Comparison of ENCODE assay signal across 8 cellular contexts in the genomic region with DNA sequence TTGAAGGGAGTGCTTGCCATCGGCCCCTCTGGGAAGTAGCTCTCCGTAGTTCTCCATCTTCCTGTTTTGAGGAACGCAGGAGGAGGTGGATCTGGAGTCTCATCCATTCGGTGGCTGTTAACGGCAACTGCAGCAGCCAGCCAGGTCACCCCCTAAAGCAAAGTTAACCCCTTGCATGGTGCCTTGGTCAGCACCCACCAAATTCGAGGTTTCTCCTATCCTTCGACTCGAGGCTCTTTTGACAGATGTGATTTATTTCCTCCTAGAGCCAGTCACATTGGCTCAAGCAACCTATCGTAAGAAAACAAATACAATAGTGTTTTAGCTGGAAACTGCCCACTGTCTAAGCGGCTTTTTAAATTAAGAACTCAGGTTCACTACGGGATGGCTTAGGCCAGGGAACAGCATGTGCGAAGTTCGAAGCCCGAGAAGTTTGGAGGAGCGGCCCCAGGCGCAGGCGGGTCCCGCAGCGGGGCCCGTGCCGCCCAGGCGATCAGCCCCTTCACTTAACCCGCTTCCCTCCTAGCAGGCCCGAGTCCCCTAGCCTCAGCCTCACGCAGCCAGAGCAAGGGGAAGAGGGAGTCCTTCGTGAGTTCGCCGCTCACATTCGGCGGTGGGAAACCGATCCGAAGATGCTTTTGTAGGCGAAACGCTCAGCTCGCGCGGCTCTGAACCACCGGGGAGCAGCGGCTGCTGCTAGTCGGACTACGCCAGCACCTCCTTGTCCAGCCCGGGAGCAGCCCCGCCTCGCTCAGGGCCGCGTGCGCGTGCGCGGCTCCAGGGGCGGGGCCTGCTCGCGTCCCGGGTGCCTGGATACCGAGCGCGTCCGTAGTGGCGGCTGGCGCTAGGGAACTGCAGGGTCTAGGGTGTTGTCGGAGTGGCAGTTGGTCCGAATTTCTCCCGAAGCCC. TPM values are rescaled to one million over a fixed set of nuclear protein-coding genes. Genes with fewer than 3 reads are reported as not detected.
DNase-seq lines count a peak whose midpoint lies in the region; ATAC-seq and TF ChIP-seq lines count a peak whose summit lies in the region.

A gene (plus strand): TSS at position 797 of the 909 bp plus-strand sequence. CDS start 289 bp downstream, outside the sequence.

- TF ChIP-seq POLR2A in lower leg skin (IDR thresholded peaks at IDR 0.05) = no peak

- H3K4me1 Mint-ChIP-seq in activated CD4-positive, alpha-beta memory T cell treated with anti-CD3 and anti-CD28 coated beads for 36 hours (ENCODE audit: low read depth) = peaks cover 33% of the 10 kb centered on the region

- TF ChIP-seq CTCF in C4-2B (conservative IDR thresholded peaks at IDR 0.05) (no peak), dorsolateral prefrontal cortex (IDR thresholded peaks at IDR 0.05 in 54 of 56, conservative IDR thresholded peaks at IDR 0.05 in 2 of 56; ENCODE audit: low read depth in 1 of 56, partially characterized antibody in 56 of 56) (peak in 22 of 56 donors; percentile 3 to 53 (median 17)), lower leg skin (IDR thresholded peaks at IDR 0.05) (no peak)

- DNase-seq in NCI-H748 (lab: John Stamatoyannopoulos, UW; ENCODE audit: unreplicated experiment) (peak; percentile 98), dorsolateral prefrontal cortex (peak; percentile 70 to 96 (median 84)), lower leg skin (ENCODE audit: low spot score in 2 of 2) (peak; percentile 73 to 96)
- peak; percentile 86 for DNase-seq in activated CD4-positive, alpha-beta memory T cell treated with anti-CD3 and anti-CD28 coated beads for 36 hours
- DNase-seq in stimulated activated CD4-positive, alpha-beta T cell treated with anti-CD3 and anti-CD28 coated beads, Interleukin-4, amount 100 ng/mL, for 4 hours = peak; percentile 74 to 80

- no peak within 1 kb of the TSS for H3K27ac Mint-ChIP-seq in activated CD4-positive, alpha-beta memory T cell treated with anti-CD3 and anti-CD28 coated beads for 36 hours

- CTCF ChIA-PET in activated CD4-positive, alpha-beta memory T cell treated with anti-CD3 and anti-CD28 coated beads for 36 hours (lab: Charles Lee) = interaction anchor here (0.6 to 2.8 kb wide), 5 partner anchors 9 to 207 kb away, joined by 3 to 12 read pairs (median 5); no protein-coding TSS in a partner anchor

- peak within 1 kb of the TSS; percentile 78 for H3K4me3 Mint-ChIP-seq in activated CD4-positive, alpha-beta memory T cell treated with anti-CD3 and anti-CD28 coated beads for 36 hours

- H3K27me3 ChIP-seq in dorsolateral prefrontal cortex = no peaks in the 10 kb centered on the region

- H3K36me3 Mint-ChIP-seq in activated CD4-positive, alpha-beta memory T cell treated with anti-CD3 and anti-CD28 coated beads for 36 hours = no peaks in the 10 kb centered on the region

- intact Hi-C loops in activated CD4-positive, alpha-beta memory T cell treated with anti-CD3 and anti-CD28 coated beads for 36 hours (cut with micrococcal nuclease) = loop anchor here (1.0 to 10.0 kb wide), 6 partner anchors 22 to 321 kb away; a partner anchor contains a TSS
- intact Hi-C loops in dorsolateral prefrontal cortex (cut with DNase I) = no loop called here
- intact Hi-C loops in lower leg skin (cut with DNase I; ENCODE audit: low total_unique reads) = loop anchor here (10.0 kb wide), 1 partner anchor 323 kb away; a partner anchor contains a TSS

- H3K27ac ChIP-seq in C4-2B (peak within 1 kb of the TSS; percentile 43), dorsolateral prefrontal cortex (peak within 1 kb of the TSS in 54 of 59 donors; percentile 7 to 89 (median 73))

- H3K4me3 ChIP-seq in dorsolateral prefrontal cortex (peak within 1 kb of the TSS; percentile 55 to 91 (median 78)), lower leg skin (ENCODE audit: low read depth, poor library complexity, severe bottlenecking) (peak within 1 kb of the TSS; percentile 43)

- 2% methylated on average over 33 to 48 of the region's 63 CpGs for WGBS in lower leg skin, 2 donors

- POLR2A ChIA-PET in activated CD4-positive, alpha-beta memory T cell treated with anti-CD3 and anti-CD28 coated beads for 36 hours (lab: Charles Lee) = no interaction called here

- H3K27me3 Mint-ChIP-seq in activated CD4-positive, alpha-beta memory T cell treated with anti-CD3 and anti-CD28 coated beads for 36 hours = no peaks in the 10 kb centered on the region

- no peaks in the 10 kb centered on the region for H3K9me3 Mint-ChIP-seq in activated CD4-positive, alpha-beta memory T cell treated with anti-CD3 and anti-CD28 coated beads for 36 hours

- peak; percentile 97 for ATAC-seq in GM19372 (IDR thresholded peaks at IDR 0.05; ENCODE audit: low read depth, unreplicated experiment)
- peak; percentile 90 for ATAC-seq in HG03469 (IDR thresholded peaks at IDR 0.05; ENCODE audit: unreplicated experiment)

RNA-seq across cellular contexts. Expression of the gene that starts here (rescaled TPM):
- not detected for total RNA-seq in activated CD4-positive, alpha-beta memory T cell treated with anti-CD3 and anti-CD28 coated beads for 36 hours
- total RNA-seq in dorsolateral prefrontal cortex (1 to 10 TPM; 1.1 to 8.3 (median 3.9) TPM), lower leg skin (1 to 10 TPM in 2 of 4 donors, under 1 TPM in 1, not detected in 1; 0.71 to 4.0 (median 1.0) TPM)

Comparison
In these comparisons a context has a peak if more than half of its experiments do, and no peak if none do; other contexts are left out.
1. Peak in every context shown above with its lines: DNase-seq, ATAC-seq, H3K4me3 ChIP-seq and H3K27ac ChIP-seq.
2. Peak in DNase-seq in activated CD4-positive, alpha-beta memory T cell treated with anti-CD3 and anti-CD28 coated beads for 36 hours; RNA of the gene not detected or under 1 TPM.
3. intact Hi-C loops: an anchor here in activated CD4-positive, alpha-beta memory T cell treated with anti-CD3 and anti-CD28 coated beads for 36 hours (1.0 to 10.0 kb wide) and lower leg skin (10.0 kb wide); none called in dorsolateral prefrontal cortex.